Comparison of ENCODE assay signal across 1 cellular context in genomic region chr22:36250292-36250960, GRCh38.
TF ChIP-seq lines count a peak whose summit lies in the region.
"Not testable (repeated sequence)": the region's sequence is repeated elsewhere in the genome, so short reads cannot be mapped to it uniquely, and the experiment has no call there.

No MANE protein-coding gene starts in this region.

TF ChIP-seq in HepG2, 621 proteins besides CTCF, POLR2A, EP300 and RAD21 (continued from another document and continues in another):
- TF ChIP-seq DMAP1 (CRISPR knock-in tag; IDR thresholded peaks at IDR 0.05) (peak; percentile 43; the same call in 1 of the 2 replicates), TEAD3 (CRISPR knock-in tag; optimal IDR thresholded peaks at IDR 0.05; ENCODE audit: borderline replicate concordance) (peak; percentile 63), HDAC1 (CRISPR knock-in tag; IDR thresholded peaks at IDR 0.05) (peak; percentile 70), ZNF556 (CRISPR knock-in tag; IDR thresholded peaks at IDR 0.05; ENCODE audit: borderline replicate concordance) (peak; percentile 28; the same call in 1 of the 2 replicates), ERF (CRISPR knock-in tag; IDR thresholded peaks at IDR 0.05) (0 out of 2 replicates have a peak, but pooled peaks have one; percentile 28), ZNF362 (CRISPR knock-in tag; IDR thresholded peaks at IDR 0.05; ENCODE audit: borderline replicate concordance) (peak; percentile 38; the same call in 1 of the 2 replicates), CEBPG (CRISPR knock-in tag; IDR thresholded peaks at IDR 0.05) (peak; percentile 90), HOXA3 (CRISPR knock-in tag; IDR thresholded peaks at IDR 0.05) (peak; percentile 63; the same call in 1 of the 2 replicates), HNF1B (CRISPR knock-in tag; IDR thresholded peaks at IDR 0.05) (peak; percentile 97), ZNF432 (CRISPR knock-in tag; IDR thresholded peaks at IDR 0.05; ENCODE audit: borderline replicate concordance) (peak; percentile 100), HOXD1 (CRISPR knock-in tag; IDR thresholded peaks at IDR 0.05) (0 out of 2 replicates have a peak, but pooled peaks have one; percentile 61), ARNTL (CRISPR knock-in tag; IDR thresholded peaks at IDR 0.05) (0 out of 2 replicates have a peak, but pooled peaks have one; percentile 57), PHF8 (CRISPR knock-in tag; IDR thresholded peaks at IDR 0.05) (peak; percentile 53), ZNF629 (CRISPR knock-in tag; conservative IDR thresholded peaks at IDR 0.05) (peak; percentile 71), ZNF264 (CRISPR knock-in tag; IDR thresholded peaks at IDR 0.05) (peak; percentile 73), GATAD1 (CRISPR knock-in tag; IDR thresholded peaks at IDR 0.05) (0 out of 2 replicates have a peak, but pooled peaks have one; percentile 22), FOXA3 (CRISPR knock-in tag; IDR thresholded peaks at IDR 0.05) (peak; percentile 71; the same call in 1 of the 2 replicates), GFI1 (CRISPR knock-in tag; IDR thresholded peaks at IDR 0.05; ENCODE audit: borderline replicate concordance) (peak; percentile 39; the same call in 1 of the 2 replicates), TCF12 (CRISPR knock-in tag; IDR thresholded peaks at IDR 0.05) (peak; percentile 39; the same call in 1 of the 2 replicates), ELF3 (CRISPR knock-in tag; IDR thresholded peaks at IDR 0.05) (peak; percentile 93), PAXIP1 (CRISPR knock-in tag; conservative IDR thresholded peaks at IDR 0.05) (peak; percentile 93), THAP11 (CRISPR knock-in tag; IDR thresholded peaks at IDR 0.05) (peak; percentile 29; the same call in 1 of the 2 replicates), HMG20A (CRISPR knock-in tag; IDR thresholded peaks at IDR 0.05; ENCODE audit: borderline replicate concordance) (peak; percentile 22; the same call in 1 of the 2 replicates), AHDC1 (CRISPR knock-in tag; IDR thresholded peaks at IDR 0.05; ENCODE audit: borderline replicate concordance) (peak; percentile 77; the same call in 1 of the 2 replicates), ZSCAN29 (CRISPR knock-in tag; conservative IDR thresholded peaks at IDR 0.05) (peak; percentile 50; the same call in 1 of the 2 replicates), GATA4 (IDR thresholded peaks at IDR 0.05; ENCODE audit: borderline replicate concordance, low read depth) (peak; percentile 32; the same call in 1 of the 2 replicates), RXRA (CRISPR knock-in tag; IDR thresholded peaks at IDR 0.05) (peak; percentile 73; the same call in 1 of the 2 replicates), PHF20 (CRISPR knock-in tag; IDR thresholded peaks at IDR 0.05) (0 out of 2 replicates have a peak, but pooled peaks have one; percentile 19), ZNF274 (CRISPR knock-in tag; IDR thresholded peaks at IDR 0.05) (0 out of 2 replicates have a peak, but pooled peaks have one; percentile 46), FOXO1 (CRISPR knock-in tag; IDR thresholded peaks at IDR 0.05) (peak; percentile 27; the same call in 1 of the 2 replicates), ZNF331 (CRISPR knock-in tag; IDR thresholded peaks at IDR 0.05) (0 out of 2 replicates have a peak, but pooled peaks have one; percentile 42), DPF2 (CRISPR knock-in tag; IDR thresholded peaks at IDR 0.05; ENCODE audit: borderline replicate concordance, low read depth) (peak; percentile 82; the same call in 1 of the 2 replicates), NCOA1 (CRISPR knock-in tag; IDR thresholded peaks at IDR 0.05) (0 out of 2 replicates have a peak, but pooled peaks have one; percentile 32), FOXK1 (CRISPR knock-in tag; IDR thresholded peaks at IDR 0.05; ENCODE audit: borderline replicate concordance, low read depth) (peak; percentile 44; the same call in 1 of the 2 replicates), ZNF761 (CRISPR knock-in tag; conservative IDR thresholded peaks at IDR 0.05) (0 out of 2 replicates have a peak, but pooled peaks have one; percentile 3), ONECUT2 (CRISPR knock-in tag; IDR thresholded peaks at IDR 0.05) (0 out of 2 replicates have a peak, but pooled peaks have one; percentile 30), MED1 (CRISPR knock-in tag; IDR thresholded peaks at IDR 0.05) (peak; percentile 98), ZBTB7A (CRISPR knock-in tag; IDR thresholded peaks at IDR 0.05) (peak; percentile 50; the same call in 1 of the 2 replicates), ZBTB40 (CRISPR knock-in tag; IDR thresholded peaks at IDR 0.05) (peak; percentile 49; the same call in 1 of the 2 replicates), ZNF572 (CRISPR knock-in tag; IDR thresholded peaks at IDR 0.05) (0 out of 2 replicates have a peak, but pooled peaks have one; percentile 17)
- not testable (repeated sequence) for TF ChIP-seq TCF12, ZBTB40 (IDR thresholded peaks at IDR 0.05)
